Comparison of ENCODE assay signal across 30 cellular contexts in genomic region chr3:31420311-31420710, GRCh38.
"Had no signal": no experiment of that assay in that cellular context is flagged by ENCODE, and none has a peak within 500 bp of the region (broad histone marks: within the 10 kb centered on the region; RNA-seq: fewer than 3 reads in every experiment).

No MANE protein-coding gene starts in this region.

- H3K27ac ChIP-seq: adrenal gland, colonic mucosa, SK-N-MC had no signal

- H3K27me3 ChIP-seq: adrenal gland, colonic mucosa had no signal

- H3K4me3 ChIP-seq: adrenal gland, colonic mucosa, K562, SK-N-MC had no signal

- H3K36me3 Mint-ChIP-seq: activated CD8-positive, alpha-beta memory T cell treated with anti-CD3 and anti-CD28 coated beads, Interleukin-2, amount 10 ng/mL, durations not matched to agents 7 days and 5 days; WTC11 had no signal

- DNase-seq: activated CD4-positive, alpha-beta T cell treated with anti-CD3 and anti-CD28 coated beads for 1 hour; activated CD4-positive, alpha-beta T cell treated with anti-CD3 and anti-CD28 coated beads, Interleukin-2, amount 10 ng/mL, durations not matched to agents 24 days and 14 days; activated CD4-positive, alpha-beta T cell treated with anti-CD3 and anti-CD28 coated beads, Interleukin-2, amount 50 U/mL, for 48 hours; activated CD8-positive, alpha-beta memory T cell treated with anti-CD3 and anti-CD28 coated beads, Interleukin-2, amount 10 ng/mL, durations not matched to agents 7 days and 5 days; activated gamma-delta T cell; activated naive CD4-positive, alpha-beta T cell treated with anti-CD3 and anti-CD28 coated beads for 36 hours; activated naive CD8-positive, alpha-beta T cell treated with anti-CD3 and anti-CD28 coated beads, Interleukin-2, amount 10 ng/mL, durations not matched to agents 7 days and 5 days; activated T-cell treated with anti-CD3 and anti-CD28 coated beads, Interleukin-2, amount 50 U/mL, for 4 hours; adrenal gland; anterior cingulate cortex; cerebellar nuclear complex; colonic mucosa; dermis blood vessel endothelial cell; Karpas-422; MM.1S; NCI-H1694; NCI-H2029 treated with DMSO at 0.1 percent for 48 hours; NCI-H345; NCI-H510A; NCI-H774; NK-92 treated with Interleukin-12 subunit alpha and Interleukin-12 subunit beta, amount 100 ng/mL, for 24 hours; OCI-M1; RPMI8226; SW 1271; T-helper 2 cell had no signal

- H3K9me3 Mint-ChIP-seq: activated naive CD4-positive, alpha-beta T cell treated with anti-CD3 and anti-CD28 coated beads for 36 hours; activated naive CD8-positive, alpha-beta T cell treated with anti-CD3 and anti-CD28 coated beads, Interleukin-2, amount 10 ng/mL, durations not matched to agents 7 days and 5 days; activated T-cell treated with anti-CD3 and anti-CD28 coated beads, Interleukin-2, amount 50 U/mL, for 4 hours had no signal

- H3K4me3 Mint-ChIP-seq: activated CD4-positive, alpha-beta T cell treated with anti-CD3 and anti-CD28 coated beads, Interleukin-2, amount 10 ng/mL, durations not matched to agents 24 days and 14 days; activated CD8-positive, alpha-beta memory T cell treated with anti-CD3 and anti-CD28 coated beads, Interleukin-2, amount 10 ng/mL, durations not matched to agents 7 days and 5 days; activated naive CD4-positive, alpha-beta T cell treated with anti-CD3 and anti-CD28 coated beads for 36 hours; activated naive CD8-positive, alpha-beta T cell treated with anti-CD3 and anti-CD28 coated beads, Interleukin-2, amount 10 ng/mL, durations not matched to agents 7 days and 5 days; activated T-cell treated with anti-CD3 and anti-CD28 coated beads, Interleukin-2, amount 50 U/mL, for 4 hours; WTC11 had no signal

- H3K9me3 ChIP-seq: adrenal gland, colonic mucosa had no signal

- H3K27me3 Mint-ChIP-seq: activated CD4-positive, alpha-beta T cell treated with anti-CD3 and anti-CD28 coated beads, Interleukin-2, amount 10 ng/mL, durations not matched to agents 24 days and 14 days; activated CD8-positive, alpha-beta memory T cell treated with anti-CD3 and anti-CD28 coated beads, Interleukin-2, amount 10 ng/mL, durations not matched to agents 7 days and 5 days; activated naive CD8-positive, alpha-beta T cell treated with anti-CD3 and anti-CD28 coated beads, Interleukin-2, amount 10 ng/mL, durations not matched to agents 7 days and 5 days had no signal

- H3K4me1 Mint-ChIP-seq: activated naive CD8-positive, alpha-beta T cell treated with anti-CD3 and anti-CD28 coated beads, Interleukin-2, amount 10 ng/mL, durations not matched to agents 7 days and 5 days had no signal

- H3K27ac Mint-ChIP-seq: activated CD4-positive, alpha-beta T cell treated with anti-CD3 and anti-CD28 coated beads, Interleukin-2, amount 10 ng/mL, durations not matched to agents 24 days and 14 days; activated CD8-positive, alpha-beta memory T cell treated with anti-CD3 and anti-CD28 coated beads, Interleukin-2, amount 10 ng/mL, durations not matched to agents 7 days and 5 days; activated naive CD4-positive, alpha-beta T cell treated with anti-CD3 and anti-CD28 coated beads for 36 hours; activated naive CD8-positive, alpha-beta T cell treated with anti-CD3 and anti-CD28 coated beads, Interleukin-2, amount 10 ng/mL, durations not matched to agents 7 days and 5 days; WTC11 had no signal

- ATAC-seq: activated CD8-positive, alpha-beta memory T cell treated with anti-CD3 and anti-CD28 coated beads, Interleukin-2, amount 10 ng/mL, durations not matched to agents 7 days and 5 days; activated T-cell treated with anti-CD3 and anti-CD28 coated beads, Interleukin-2, amount 50 U/mL, for 4 hours; K562; Panc1; Right ventricle myocardium inferior; WTC11 had no signal

- H3K36me3 ChIP-seq: adrenal gland, colonic mucosa had no signal
